Comparison of ENCODE assay signal across 1 cellular context in genomic region chr7:73833251-73833919, GRCh38.
TF ChIP-seq lines count a peak whose summit lies in the region.

No MANE protein-coding gene starts in this region.

TF ChIP-seq in HepG2, 621 proteins besides CTCF, POLR2A, EP300 and RAD21 (continued from another document and continues in another):
- TF ChIP-seq PHF5A (CRISPR knock-in tag; IDR thresholded peaks at IDR 0.05; ENCODE audit: low read depth, unreplicated experiment) (no peak), TOPORS (CRISPR knock-in tag; IDR thresholded peaks at IDR 0.05) (no peak), ZNF687 (CRISPR knock-in tag; IDR thresholded peaks at IDR 0.05) (peak; percentile 37; the same call in 1 of the 2 replicates), FOSL2 (CRISPR knock-in tag; IDR thresholded peaks at IDR 0.05) (peak; percentile 57; the same call in 1 of the 2 replicates), ATF5 (CRISPR knock-in tag; IDR thresholded peaks at IDR 0.05; ENCODE audit: low read depth) (no peak), ERF (CRISPR knock-in tag; IDR thresholded peaks at IDR 0.05) (no peak), ZUFSP (CRISPR knock-in tag; IDR thresholded peaks at IDR 0.05; ENCODE audit: borderline replicate concordance) (no peak), ZBTB8A (CRISPR knock-in tag; IDR thresholded peaks at IDR 0.05; ENCODE audit: borderline replicate concordance, low read depth) (no peak), ZNF513 (CRISPR knock-in tag; conservative IDR thresholded peaks at IDR 0.05) (no peak), ZNF138 (CRISPR knock-in tag; IDR thresholded peaks at IDR 0.05; ENCODE audit: low read depth) (no peak), ZNF800 (CRISPR knock-in tag; IDR thresholded peaks at IDR 0.05) (no peak), NFE2L1 (CRISPR knock-in tag; IDR thresholded peaks at IDR 0.05; ENCODE audit: borderline replicate concordance) (peak; percentile 77; the same call in 1 of the 2 replicates), ZNF432 (CRISPR knock-in tag; IDR thresholded peaks at IDR 0.05; ENCODE audit: borderline replicate concordance) (no peak), ZNF746 (CRISPR knock-in tag; IDR thresholded peaks at IDR 0.05) (no peak), MAFK (conservative IDR thresholded peaks at IDR 0.05 in 1 of 2, IDR thresholded peaks at IDR 0.05 in 1 of 2; ENCODE audit: low read length in 2 of 2) (peak; percentile 47 to 69), ZNF720 (CRISPR knock-in tag; IDR thresholded peaks at IDR 0.05) (no peak), ZFP1 (CRISPR knock-in tag; IDR thresholded peaks at IDR 0.05) (no peak), KDM2A (CRISPR knock-in tag; IDR thresholded peaks at IDR 0.05; ENCODE audit: borderline replicate concordance, low read depth) (peak; percentile 33; the same call in 1 of the 2 replicates), TBX2 (CRISPR knock-in tag; IDR thresholded peaks at IDR 0.05; ENCODE audit: borderline replicate concordance) (no peak), CBX1 (IDR thresholded peaks at IDR 0.05; ENCODE audit: low read depth) (no peak), JUNB (CRISPR knock-in tag; IDR thresholded peaks at IDR 0.05; ENCODE audit: borderline replicate concordance) (no peak), ZNF510 (CRISPR knock-in tag; IDR thresholded peaks at IDR 0.05; ENCODE audit: low read depth) (no peak), LCORL (IDR thresholded peaks at IDR 0.05) (no peak), LCORL (CRISPR knock-in tag; IDR thresholded peaks at IDR 0.05) (peak; percentile 59), PREB (CRISPR knock-in tag; IDR thresholded peaks at IDR 0.05) (no peak), FOXC1 (CRISPR knock-in tag; IDR thresholded peaks at IDR 0.05; ENCODE audit: borderline replicate concordance) (no peak), ZBTB2 (CRISPR knock-in tag; IDR thresholded peaks at IDR 0.05; ENCODE audit: low read depth) (no peak), MNT (IDR thresholded peaks at IDR 0.05) (no peak), MYPOP (CRISPR knock-in tag; IDR thresholded peaks at IDR 0.05) (no peak), DPF2 (CRISPR knock-in tag; IDR thresholded peaks at IDR 0.05; ENCODE audit: borderline replicate concordance, low read depth) (no peak), ETS1 (CRISPR knock-in tag; IDR thresholded peaks at IDR 0.05) (no peak), ZNF768 (CRISPR knock-in tag; IDR thresholded peaks at IDR 0.05) (peak; percentile 89), JUND (CRISPR knock-in tag; IDR thresholded peaks at IDR 0.05) (no peak), HOXA9 (CRISPR knock-in tag; IDR thresholded peaks at IDR 0.05; ENCODE audit: borderline replicate concordance) (no peak), NCOA2 (CRISPR knock-in tag; IDR thresholded peaks at IDR 0.05) (no peak), ZSCAN9 (CRISPR knock-in tag; IDR thresholded peaks at IDR 0.05; ENCODE audit: borderline replicate concordance) (no peak), ZNF296 (CRISPR knock-in tag; conservative IDR thresholded peaks at IDR 0.05) (no peak), ZFX (CRISPR knock-in tag; IDR thresholded peaks at IDR 0.05; ENCODE audit: low read depth) (peak; percentile 20; the same call in 1 of the 2 replicates), XRCC5 (optimal IDR thresholded peaks at IDR 0.05; ENCODE audit: low read length) (peak; percentile 65), SKI (IDR thresholded peaks at IDR 0.05; ENCODE audit: partially characterized antibody) (peak; percentile 34), ZNF660 (CRISPR knock-in tag; IDR thresholded peaks at IDR 0.05; ENCODE audit: borderline replicate concordance, low read depth) (no peak), ZNF776 (CRISPR knock-in tag; IDR thresholded peaks at IDR 0.05) (no peak), HNRNPL (IDR thresholded peaks at IDR 0.05; ENCODE audit: low read depth, low read length) (0 out of 2 replicates have a peak, but pooled peaks have one; percentile 22), TEAD3 (CRISPR knock-in tag; optimal IDR thresholded peaks at IDR 0.05; ENCODE audit: borderline replicate concordance) (peak; percentile 60), SMARCC2 (IDR thresholded peaks at IDR 0.05) (no peak), CC2D1A (CRISPR knock-in tag; IDR thresholded peaks at IDR 0.05) (no peak), NFRKB (IDR thresholded peaks at IDR 0.05) (no peak), HNRNPH1 (optimal IDR thresholded peaks at IDR 0.05; ENCODE audit: low read depth, low read length) (no peak), PCBP1 (IDR thresholded peaks at IDR 0.05; ENCODE audit: borderline replicate concordance, low read depth, low read length) (no peak), CERS6 (CRISPR knock-in tag; IDR thresholded peaks at IDR 0.05) (no peak)
